28 cellular contexts compared by ENCODE assay signal in the genomic region with DNA sequence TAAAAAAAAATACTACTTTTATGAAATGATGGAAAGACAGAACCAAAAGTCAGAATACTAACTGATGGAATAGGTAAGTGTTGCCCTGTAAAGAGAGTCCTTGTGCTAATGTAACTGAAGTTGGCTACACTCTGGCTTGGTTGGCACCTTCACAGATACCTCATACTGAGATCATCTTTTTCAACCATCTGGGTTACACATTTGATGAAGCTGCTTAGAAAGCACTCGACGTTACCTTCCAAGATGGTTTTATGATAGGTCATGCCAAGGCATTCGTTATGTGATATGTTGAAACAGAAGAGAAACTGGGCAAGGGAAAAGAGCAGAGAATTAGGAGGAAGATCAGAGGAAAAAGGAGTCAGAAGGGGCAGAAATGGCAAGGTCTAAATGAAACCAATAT.
"Had no signal": no experiment of that assay in that cellular context is flagged by ENCODE, and none has a peak within 500 bp of the region (broad histone marks: within the 10 kb centered on the region; RNA-seq: fewer than 3 reads in every experiment).

No MANE protein-coding gene starts in this region.

- H3K36me3 Mint-ChIP-seq: activated CD4-positive, alpha-beta memory T cell treated with anti-CD3 and anti-CD28 coated beads for 36 hours; activated naive CD4-positive, alpha-beta T cell treated with anti-CD3 and anti-CD28 coated beads, Interleukin-2, amount 10 ng/mL, durations not matched to agents 7 days and 5 days; activated naive CD8-positive, alpha-beta T cell treated with anti-CD3 and anti-CD28 coated beads, Interleukin-2, amount 10 ng/mL, durations not matched to agents 7 days and 5 days; type B pancreatic cell had no signal

- H3K27ac Mint-ChIP-seq: activated CD4-positive, alpha-beta memory T cell treated with anti-CD3 and anti-CD28 coated beads for 36 hours; activated naive CD4-positive, alpha-beta T cell treated with anti-CD3 and anti-CD28 coated beads, Interleukin-2, amount 10 ng/mL, durations not matched to agents 7 days and 5 days; activated naive CD8-positive, alpha-beta T cell treated with anti-CD3 and anti-CD28 coated beads, Interleukin-2, amount 10 ng/mL, durations not matched to agents 7 days and 5 days; activated T-helper 1 cell treated with anti-CD3 and anti-CD28 coated beads, Interleukin-12 subunit alpha, Interleukin-12 subunit beta, Interleukin-2, Interleukin-4 antibody, amounts not matched to agents 30 ng/mL and 10 ng/mL and 1 ng/mL, durations not matched to agents 14 hours and 24 hours and 36 hours; mesothelial cell of epicardium; naive B cell; stimulated activated memory B cell treated with anti-CD40 and anti-IgM and Interleukin-4, amounts not matched to agents 10 μg/mL and 1 μg/mL and 100 μg/mL, for 72 hours; stimulated activated naive CD8-positive, alpha-beta T cell treated with anti-CD3 and anti-CD28 coated beads, Interleukin-15, amount 100 ng/mL, for 72 hours; T-helper 1 cell treated with Interleukin-12 subunit alpha and Interleukin-12 subunit beta and Interleukin-4 antibody, amounts not matched to agents 30 μg/mL and 1 μg/mL, for 36 hours; type B pancreatic cell had no signal

- DNase-seq: activated CD4-positive, alpha-beta memory T cell treated with anti-CD3 and anti-CD28 coated beads for 36 hours; activated CD4-positive, alpha-beta T cell treated with anti-CD3 and anti-CD28 coated beads for 48 hours; activated CD8-positive, alpha-beta memory T cell treated with anti-CD3 and anti-CD28 coated beads, Interleukin-2, amount 50 U/mL, for 4 hours; activated effector memory CD4-positive, alpha-beta T cell treated with anti-CD3 and anti-CD28 coated beads, Interleukin-2, amount 50 U/mL, for 16 hours; activated naive CD4-positive, alpha-beta T cell treated with anti-CD3 and anti-CD28 coated beads, Interleukin-2, amount 10 ng/mL, durations not matched to agents 7 days and 5 days; activated naive CD8-positive, alpha-beta T cell treated with anti-CD3 and anti-CD28 coated beads, Interleukin-2, amount 10 ng/mL, durations not matched to agents 7 days and 5 days; activated T-cell treated with anti-CD3 and anti-CD28 coated beads, Interleukin-2, amount 50 U/mL, for 1 hour; brain microvascular endothelial cell; gastrocnemius medialis; hippocampal formation; kidney; naive B cell; nucleus accumbens; psoas muscle; sigmoid colon; small intestine; stimulated activated CD4-positive, alpha-beta T cell treated with anti-CD3 and anti-CD28 coated beads, Interleukin-4, amount 100 ng/mL, for 4 hours; stimulated activated CD8-positive, alpha-beta memory T cell treated with anti-CD3 and anti-CD28 coated beads, Interleukin-4, amount 100 ng/mL, for 48 hours; stimulated activated naive CD8-positive, alpha-beta T cell treated with anti-CD3 and anti-CD28 coated beads, Interleukin-15, amount 100 ng/mL, for 72 hours; T-helper 9 cell; uterus; WERI-Rb-1 had no signal

- ATAC-seq: activated CD4-positive, CD25-positive, alpha-beta regulatory T cell treated with anti-CD3 and anti-CD28 coated beads, Interleukin-2, amount 50 U/mL, for 24 hours; gastrocnemius medialis; psoas muscle; stimulated activated naive CD8-positive, alpha-beta T cell treated with anti-CD3 and anti-CD28 coated beads, Interleukin-15, amount 100 ng/mL, for 72 hours had no signal

- H3K4me3 Mint-ChIP-seq: activated CD4-positive, alpha-beta memory T cell treated with anti-CD3 and anti-CD28 coated beads for 36 hours; activated naive CD4-positive, alpha-beta T cell treated with anti-CD3 and anti-CD28 coated beads, Interleukin-2, amount 10 ng/mL, durations not matched to agents 7 days and 5 days; activated naive CD8-positive, alpha-beta T cell treated with anti-CD3 and anti-CD28 coated beads, Interleukin-2, amount 10 ng/mL, durations not matched to agents 7 days and 5 days; activated T-helper 1 cell treated with anti-CD3 and anti-CD28 coated beads, Interleukin-12 subunit alpha, Interleukin-12 subunit beta, Interleukin-2, Interleukin-4 antibody, amounts not matched to agents 30 ng/mL and 10 ng/mL and 1 ng/mL, durations not matched to agents 14 hours and 24 hours and 36 hours; mesothelial cell of epicardium; naive B cell; stimulated activated memory B cell treated with anti-CD40 and anti-IgM and Interleukin-4, amounts not matched to agents 10 μg/mL and 1 μg/mL and 100 μg/mL, for 72 hours; stimulated activated naive CD8-positive, alpha-beta T cell treated with anti-CD3 and anti-CD28 coated beads, Interleukin-15, amount 100 ng/mL, for 72 hours; T-helper 1 cell treated with Interleukin-12 subunit alpha and Interleukin-12 subunit beta and Interleukin-4 antibody, amounts not matched to agents 30 μg/mL and 1 μg/mL, for 36 hours; type B pancreatic cell had no signal

- H3K27me3 Mint-ChIP-seq: activated CD4-positive, alpha-beta memory T cell treated with anti-CD3 and anti-CD28 coated beads for 36 hours; activated naive CD4-positive, alpha-beta T cell treated with anti-CD3 and anti-CD28 coated beads, Interleukin-2, amount 10 ng/mL, durations not matched to agents 7 days and 5 days; activated naive CD8-positive, alpha-beta T cell treated with anti-CD3 and anti-CD28 coated beads, Interleukin-2, amount 10 ng/mL, durations not matched to agents 7 days and 5 days; stimulated activated naive CD8-positive, alpha-beta T cell treated with anti-CD3 and anti-CD28 coated beads, Interleukin-15, amount 100 ng/mL, for 72 hours had no signal

- H3K4me1 Mint-ChIP-seq: activated naive CD4-positive, alpha-beta T cell treated with anti-CD3 and anti-CD28 coated beads, Interleukin-2, amount 10 ng/mL, durations not matched to agents 7 days and 5 days; naive B cell; stimulated activated memory B cell treated with anti-CD40 and anti-IgM and Interleukin-4, amounts not matched to agents 10 μg/mL and 1 μg/mL and 100 μg/mL, for 72 hours; stimulated activated naive CD8-positive, alpha-beta T cell treated with anti-CD3 and anti-CD28 coated beads, Interleukin-15, amount 100 ng/mL, for 72 hours had no signal
